ENCODE assay signal across 30 cellular contexts in the genomic region with DNA sequence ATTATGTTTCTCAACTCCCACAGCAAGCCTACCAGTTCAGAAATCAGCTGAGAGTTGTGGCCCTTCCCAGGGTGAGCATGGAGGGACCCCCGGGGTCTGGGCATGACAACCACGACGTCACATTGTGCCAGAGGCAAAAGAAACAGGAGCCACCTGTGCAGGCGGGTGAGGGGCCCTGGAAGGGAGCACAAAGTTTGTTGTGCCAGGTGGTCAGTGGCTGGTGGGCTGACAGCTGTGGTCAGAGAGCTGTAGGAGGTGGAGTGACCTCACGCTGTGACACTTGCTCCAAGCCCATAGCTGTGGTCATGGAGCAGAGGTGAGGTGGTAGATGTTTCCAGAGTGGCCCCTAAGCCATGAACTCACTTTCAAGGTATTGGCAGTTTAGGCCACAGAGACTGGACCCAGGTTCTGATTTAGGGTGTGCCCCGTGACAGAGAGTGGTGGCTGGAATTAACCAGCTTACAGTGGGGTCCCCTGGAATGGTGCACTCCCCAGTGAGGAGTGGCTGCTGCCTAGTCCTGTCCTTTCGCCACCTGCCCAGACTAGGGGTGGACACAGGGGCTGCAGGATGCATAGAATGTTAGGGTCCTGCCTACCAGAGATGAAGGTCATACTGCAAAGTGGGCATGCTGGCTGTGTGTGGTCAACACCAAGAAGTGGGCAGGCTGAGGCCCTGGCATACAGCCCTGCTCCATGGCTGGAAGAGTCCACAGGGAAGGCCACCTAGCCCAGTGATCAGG.
"Had no signal": no experiment of that assay in that cellular context is flagged by ENCODE, and none has a peak within 500 bp of the region (broad histone marks: within the 10 kb centered on the region; RNA-seq: fewer than 3 reads in every experiment).

No MANE protein-coding gene starts in this region.

- H3K36me3 Mint-ChIP-seq: activated CD4-positive, alpha-beta memory T cell treated with anti-CD3 and anti-CD28 coated beads for 36 hours; activated naive CD8-positive, alpha-beta T cell had no signal

- H3K4me1 Mint-ChIP-seq: activated B cell treated with CpG ODN at 0.5 μM for 24 hours; activated CD4-positive, alpha-beta T cell treated with anti-CD3 and anti-CD28 coated beads, Interleukin-2, amount 10 ng/mL, durations not matched to agents 7 days and 5 days; activated T-helper 17 cell treated with anti-CD3 and anti-CD28 coated beads, Interleukin-2, amount 50 U/mL, for 72 hours; central memory CD8-positive, alpha-beta T cell had no signal

- ATAC-seq: activated T-helper 17 cell treated with anti-CD3 and anti-CD28 coated beads, Interleukin-2, amount 50 U/mL, for 72 hours; Panc1; T-helper 17 cell had no signal

- H3K27ac Mint-ChIP-seq: activated B cell treated with CpG ODN at 0.5 μM for 24 hours; activated CD4-positive, alpha-beta memory T cell treated with anti-CD3 and anti-CD28 coated beads for 36 hours; activated CD4-positive, alpha-beta T cell treated with anti-CD3 and anti-CD28 coated beads, Interleukin-2, amount 10 ng/mL, durations not matched to agents 7 days and 5 days; activated naive CD4-positive, alpha-beta T cell treated with anti-CD3 and anti-CD28 coated beads for 36 hours; activated naive CD8-positive, alpha-beta T cell; activated T-helper 17 cell treated with anti-CD3 and anti-CD28 coated beads, Interleukin-2, amount 50 U/mL, for 72 hours; T-helper 17 cell had no signal

- H3K4me3 Mint-ChIP-seq: activated B cell treated with CpG ODN at 0.5 μM for 24 hours; activated CD4-positive, alpha-beta memory T cell treated with anti-CD3 and anti-CD28 coated beads for 36 hours; activated CD4-positive, alpha-beta T cell treated with anti-CD3 and anti-CD28 coated beads, Interleukin-2, amount 10 ng/mL, durations not matched to agents 7 days and 5 days; activated naive CD4-positive, alpha-beta T cell treated with anti-CD3 and anti-CD28 coated beads for 36 hours; activated naive CD8-positive, alpha-beta T cell; activated T-helper 17 cell treated with anti-CD3 and anti-CD28 coated beads, Interleukin-2, amount 50 U/mL, for 72 hours; central memory CD8-positive, alpha-beta T cell; T-helper 17 cell had no signal

- H3K9me3 ChIP-seq: breast epithelium, SJSA1 had no signal

- H3K36me3 ChIP-seq: breast epithelium had no signal

- H3K9me3 Mint-ChIP-seq: activated B cell treated with CpG ODN at 0.5 μM for 24 hours; activated CD4-positive, alpha-beta memory T cell treated with anti-CD3 and anti-CD28 coated beads for 36 hours; activated CD4-positive, alpha-beta T cell treated with anti-CD3 and anti-CD28 coated beads, Interleukin-2, amount 10 ng/mL, durations not matched to agents 7 days and 5 days; activated naive CD4-positive, alpha-beta T cell treated with anti-CD3 and anti-CD28 coated beads for 36 hours; activated T-helper 17 cell treated with anti-CD3 and anti-CD28 coated beads, Interleukin-2, amount 50 U/mL, for 72 hours; central memory CD8-positive, alpha-beta T cell had no signal

- DNase-seq: activated B cell treated with CpG ODN at 0.5 μM for 24 hours; activated CD4-positive, alpha-beta memory T cell treated with anti-CD3 and anti-CD28 coated beads for 36 hours; activated CD4-positive, alpha-beta T cell treated with anti-CD3 and anti-CD28 coated beads for 1 hour; activated CD4-positive, alpha-beta T cell treated with anti-CD3 and anti-CD28 coated beads, Interleukin-2, amount 10 ng/mL, durations not matched to agents 7 days and 5 days; activated CD8-positive, alpha-beta memory T cell treated with anti-CD3 and anti-CD28 coated beads for 24 hours; activated gamma-delta T cell; activated naive CD4-positive, alpha-beta T cell treated with anti-CD3 and anti-CD28 coated beads for 36 hours; activated T-cell treated with anti-CD3 and anti-CD28 coated beads for 4 hours; activated T-cell treated with anti-CD3 and anti-CD28 coated beads, Interleukin-2, amount 50 U/mL, for 48 hours; amygdala; IMR-90; Kasumi-1; KBM-7; NCI-H1930; NCI-H2171 treated with DMSO at 0.1 percent for 48 hours; NCI-H226; NCI-H526; NCI-H82; NK-92 treated with Interleukin-12 subunit alpha and Interleukin-12 subunit beta, amount 100 ng/mL, for 24 hours; OCI-M1; Right ventricle myocardium superior; RPMI8226; T-helper 17 cell; T-helper 9 cell had no signal

- H3K27ac ChIP-seq: breast epithelium, SJSA1 had no signal

- H3K27me3 ChIP-seq: breast epithelium, SJSA1 had no signal

- H3K4me3 ChIP-seq: breast epithelium, SJSA1 had no signal
